18 cellular contexts compared by ENCODE assay signal in genomic region chr5:173554989-173555705, GRCh38.
DNase-seq lines count a peak whose midpoint lies in the region; ATAC-seq, FAIRE-seq and TF ChIP-seq lines count a peak whose summit lies in the region.
"Had no signal": no experiment of that assay in that cellular context is flagged by ENCODE, and none has a peak within 500 bp of the region (broad histone marks: within the 10 kb centered on the region; RNA-seq: fewer than 3 reads in every experiment).

No MANE protein-coding gene starts in this region.

- H3K36me3 ChIP-seq in left ventricle myocardium inferior (no peaks in the 10 kb centered on the region), heart left ventricle (no peaks in the 10 kb centered on the region), mesenchymal stem cell (ENCODE audit: control insufficient read depth in 1 of 2, insufficient read depth in 2 of 2, low read depth in 1 of 2, low read length in 2 of 2) (no peaks in the 10 kb centered on the region)
- H3K36me3 ChIP-seq: cardiac muscle cell, gastroesophageal sphincter had no signal

- H3K18ac ChIP-seq in mesenchymal stem cell (ENCODE audit: low read depth in 1 of 2, low read length in 2 of 2), result no peak overlapping the region

- no peak overlapping the region for H2BK15ac ChIP-seq in mesenchymal stem cell (ENCODE audit: low read depth, poor library complexity, severe bottlenecking)

- peaks cover 11% of the 10 kb centered on the region for H3K27me3 ChIP-seq in left ventricle myocardium inferior (ENCODE audit: low read depth)
- H3K27me3 ChIP-seq in heart left ventricle, result peaks cover 0 to 3% (median 0%) of the 10 kb centered on the region in 9 donors
- H3K27me3 ChIP-seq in mesenchymal stem cell (ENCODE audit: control insufficient read depth in 1 of 2, insufficient read depth in 1 of 2, low read length in 2 of 2), result peaks cover 0 to 22% of the 10 kb centered on the region in 2 experiments
- H3K27me3 ChIP-seq: cardiac muscle cell, gastroesophageal sphincter had no signal

- no peak overlapping the region for H3K14ac ChIP-seq in mesenchymal stem cell (ENCODE audit: low read length in 2 of 2)

- no peak overlapping the region for H2BK120ac ChIP-seq in mesenchymal stem cell (ENCODE audit: low read depth, low read length)

- H3K4me3 ChIP-seq in left ventricle myocardium inferior, result no peak overlapping the region
- H3K4me3 ChIP-seq in heart left ventricle, result no peak overlapping the region
- peak overlapping the region; percentile 32 for H3K4me3 ChIP-seq in choroid plexus epithelial cell (ENCODE audit: low read depth, low read length)
- H3K4me3 ChIP-seq in mesenchymal stem cell (ENCODE audit: insufficient read depth in 1 of 2, low read depth in 1 of 2, low read length in 2 of 2), result no peak overlapping the region
- H3K4me3 ChIP-seq: cardiac muscle cell, gastroesophageal sphincter had no signal

- H3K4me1 ChIP-seq in left ventricle myocardium inferior (peaks cover 11% of the 10 kb centered on the region), heart left ventricle (peaks cover 0 to 9% (median 0%) of the 10 kb centered on the region in 12 donors), mesenchymal stem cell (ENCODE audit: control insufficient read depth, insufficient read depth, low read depth, low read length) (no peaks in the 10 kb centered on the region)

- H3K9ac ChIP-seq in mesenchymal stem cell (ENCODE audit: low read length), result no peak overlapping the region

- no peak overlapping the region for H4K91ac ChIP-seq in mesenchymal stem cell (ENCODE audit: low read length)

- H3K9me3 ChIP-seq in left ventricle myocardium inferior (replicated peaks) (peaks cover 6% of the 10 kb centered on the region), heart left ventricle (peaks cover 0 to 8% (median 0%) of the 10 kb centered on the region in 12 donors), mesenchymal stem cell (ENCODE audit: control insufficient read depth, low read length) (peaks cover 9% of the 10 kb centered on the region)

- no peak overlapping the region for H3K23ac ChIP-seq in mesenchymal stem cell (ENCODE audit: low read length in 2 of 2)

- no peak overlapping the region for H2AK5ac ChIP-seq in mesenchymal stem cell (ENCODE audit: low read length, severe bottlenecking)

- no peak overlapping the region for H2AFZ ChIP-seq in mesenchymal stem cell (ENCODE audit: low read depth, low read length)

- H3K27ac ChIP-seq in left ventricle myocardium inferior (replicated peaks), result peak overlapping the region; percentile 22
- H3K27ac ChIP-seq in heart left ventricle, result no peak overlapping the region
- H3K27ac ChIP-seq in mesenchymal stem cell (ENCODE audit: low read length, poor library complexity, severe bottlenecking), result no peak overlapping the region
- H3K27ac ChIP-seq: cardiac muscle cell had no signal

- H3K79me1 ChIP-seq in mesenchymal stem cell (replicated peaks; ENCODE audit: low read length, poor library complexity, severe bottlenecking), result no peaks in the 10 kb centered on the region

- H2BK5ac ChIP-seq in mesenchymal stem cell (ENCODE audit: low read depth, low read length, poor library complexity, severe bottlenecking), result no peak overlapping the region

- DNase-seq in left ventricle myocardium inferior (no peak), heart left ventricle (no peak), choroid plexus epithelial cell (ENCODE audit: low read depth) (no peak), mesenchymal stem cell (no peak), NCI-H187 treated with DMSO at 0.1 percent for 48 hours (lab: John Stamatoyannopoulos, UW) (no peak), GM12892 (ENCODE audit: insufficient read length) (no peak), NCI-H345 (lab: John Stamatoyannopoulos, UW) (no peak)
- DNase-seq: NCI-H2171; SHP77 treated with DMSO at 0.1 percent for 48 hours; stimulated activated naive B cell treated with anti-CD40 and anti-IgM and Interleukin-4, amounts not matched to agents 10 μg/mL and 1 μg/mL and 100 μg/mL, for 72 hours had no signal

- intact Hi-C loops in left ventricle myocardium inferior (cut with micrococcal nuclease) (no loop called here), heart left ventricle (cut with DNase I) (no loop called here)

- ATAC-seq in heart left ventricle (no peak), GM18907 (IDR thresholded peaks at IDR 0.05; ENCODE audit: unreplicated experiment) (no peak)
- ATAC-seq: activated CD4-positive, CD25-positive, alpha-beta regulatory T cell treated with anti-CD3 and anti-CD28 coated beads, Interleukin-2, amount 50 U/mL, for 24 hours; gastroesophageal sphincter; HCT116; stimulated activated naive B cell treated with anti-CD40 and anti-IgM and Interleukin-4, amounts not matched to agents 10 μg/mL and 1 μg/mL and 100 μg/mL, for 72 hours had no signal

- TF ChIP-seq POLR2A in heart left ventricle (IDR thresholded peaks at IDR 0.05) (no peak), GM12892 (IDR thresholded peaks at IDR 0.05; ENCODE audit: low read depth, low read length) (no peak)

- H2BK12ac ChIP-seq in mesenchymal stem cell (ENCODE audit: low read length in 2 of 2), result no peak overlapping the region

- no peak overlapping the region for H3K4ac ChIP-seq in mesenchymal stem cell (ENCODE audit: low read depth in 1 of 2, low read length in 2 of 2)

- TF ChIP-seq CTCF in left ventricle myocardium inferior (IDR thresholded peaks at IDR 0.05; ENCODE audit: borderline replicate concordance), result no peak
- no peak for TF ChIP-seq CTCF in heart left ventricle (IDR thresholded peaks at IDR 0.05)
- TF ChIP-seq CTCF in choroid plexus epithelial cell (conservative IDR thresholded peaks at IDR 0.05; ENCODE audit: low read depth, low read length), result no peak

- no peak for FAIRE-seq in GM12892 (lab: Jason Lieb, UNC)
- FAIRE-seq: D721Med, islet of Langerhans, urothelium cell line had no signal

- WGBS in heart left ventricle, 4 donors, result 88 to 90% (median 89%) methylated on average over 30 of the region's 30 CpGs
- 96% methylated on average over 28 of the region's 30 CpGs for WGBS in mesenchymal stem cell

- H4K8ac ChIP-seq in mesenchymal stem cell (ENCODE audit: low read length), result peak overlapping the region; percentile 7

- no peak overlapping the region for H3K4me2 ChIP-seq in mesenchymal stem cell (ENCODE audit: low read length, poor library complexity, severe bottlenecking)
